ENCODE assay signal across 11 cellular contexts in genomic region chr9:127112056-127112455, GRCh38. TPM values are rescaled to one million over a fixed set of nuclear protein-coding genes. Genes with fewer than 3 reads are reported as not detected.
DNase-seq lines count a peak whose midpoint lies in the region; ATAC-seq lines count a peak whose summit lies in the region.
"Had no signal": no experiment of that assay in that cellular context is flagged by ENCODE, and none has a peak within 500 bp of the region (broad histone marks: within the 10 kb centered on the region; RNA-seq: fewer than 3 reads in every experiment).

No MANE protein-coding gene starts in this region.

- 29 to 49% methylated on average over 7 of the region's 7 CpGs for WGBS in esophagus, 2 donors

- H3K4me1 ChIP-seq in esophagus (ENCODE audit: control insufficient read depth in 2 of 2, insufficient read depth in 2 of 2, low read length in 1 of 2), result peaks cover 11 to 20% of the 10 kb centered on the region in 2 donors

- peak; percentile 19 for DNase-seq in NCI-H2029 (lab: John Stamatoyannopoulos, UW)
- no peak for DNase-seq in NCI-H2029 treated with DMSO at 0.1 percent for 48 hours (lab: John Stamatoyannopoulos, UW)
- DNase-seq in left kidney (ENCODE audit: low read depth, low spot score), result peak; percentile 39
- no peak for DNase-seq in activated naive CD4-positive, alpha-beta T cell treated with anti-CD3 and anti-CD28 coated beads, Interleukin-2, amount 50 U/mL, for 16 hours
- DNase-seq: DMS 273 treated with DMSO at 0.1 percent for 48 hours, head of caudate nucleus, NCI-H226 had no signal

- H3K4me3 ChIP-seq in esophagus (ENCODE audit: low read depth in 1 of 2, low read length in 2 of 2), result no peak overlapping the region

- peak overlapping the region; percentile 78 to 95 for H3K27ac ChIP-seq in esophagus (ENCODE audit: low read depth in 2 of 2, low read length in 1 of 2)

- no peaks in the 10 kb centered on the region for H3K9me3 ChIP-seq in esophagus (ENCODE audit: control insufficient read depth in 2 of 2, insufficient read depth in 1 of 2, low read depth in 1 of 2, low read length in 1 of 2)

- no peaks in the 10 kb centered on the region for H3K36me3 ChIP-seq in esophagus (ENCODE audit: control insufficient read depth in 2 of 2, insufficient read depth in 2 of 2, low read length in 1 of 2)

- ATAC-seq in HG03045 (IDR thresholded peaks at IDR 0.05; ENCODE audit: unreplicated experiment) (no peak), HG03354 (IDR thresholded peaks at IDR 0.05; ENCODE audit: poor library complexity, severe bottlenecking, unreplicated experiment) (no peak), GM21360 (IDR thresholded peaks at IDR 0.05; ENCODE audit: unreplicated experiment) (no peak)

- H3K27me3 ChIP-seq in esophagus (ENCODE audit: control insufficient read depth in 1 of 2, insufficient read depth in 2 of 2, low read length in 2 of 2), result no peaks in the 10 kb centered on the region

RNA-seq across cellular contexts. Expression of gene ANGPTL2, which starts 10.4 kb away (rescaled TPM):
- 1 to 10 TPM; 1.9 to 5.8 TPM for polyA plus RNA-seq in esophagus

Comparison
In these comparisons a context has a peak if more than half of its experiments do, and no peak if none do; other contexts are left out.
1. DNase-seq: peak in NCI-H2029 (single experiment) and left kidney (single experiment); none in NCI-H2029 treated with DMSO at 0.1 percent for 48 hours (single experiment) and activated naive CD4-positive, alpha-beta T cell treated with anti-CD3 and anti-CD28 coated beads, Interleukin-2, amount 50 U/mL, for 16 hours (single experiment).